10 cellular contexts compared by ENCODE assay signal in the genomic region with DNA sequence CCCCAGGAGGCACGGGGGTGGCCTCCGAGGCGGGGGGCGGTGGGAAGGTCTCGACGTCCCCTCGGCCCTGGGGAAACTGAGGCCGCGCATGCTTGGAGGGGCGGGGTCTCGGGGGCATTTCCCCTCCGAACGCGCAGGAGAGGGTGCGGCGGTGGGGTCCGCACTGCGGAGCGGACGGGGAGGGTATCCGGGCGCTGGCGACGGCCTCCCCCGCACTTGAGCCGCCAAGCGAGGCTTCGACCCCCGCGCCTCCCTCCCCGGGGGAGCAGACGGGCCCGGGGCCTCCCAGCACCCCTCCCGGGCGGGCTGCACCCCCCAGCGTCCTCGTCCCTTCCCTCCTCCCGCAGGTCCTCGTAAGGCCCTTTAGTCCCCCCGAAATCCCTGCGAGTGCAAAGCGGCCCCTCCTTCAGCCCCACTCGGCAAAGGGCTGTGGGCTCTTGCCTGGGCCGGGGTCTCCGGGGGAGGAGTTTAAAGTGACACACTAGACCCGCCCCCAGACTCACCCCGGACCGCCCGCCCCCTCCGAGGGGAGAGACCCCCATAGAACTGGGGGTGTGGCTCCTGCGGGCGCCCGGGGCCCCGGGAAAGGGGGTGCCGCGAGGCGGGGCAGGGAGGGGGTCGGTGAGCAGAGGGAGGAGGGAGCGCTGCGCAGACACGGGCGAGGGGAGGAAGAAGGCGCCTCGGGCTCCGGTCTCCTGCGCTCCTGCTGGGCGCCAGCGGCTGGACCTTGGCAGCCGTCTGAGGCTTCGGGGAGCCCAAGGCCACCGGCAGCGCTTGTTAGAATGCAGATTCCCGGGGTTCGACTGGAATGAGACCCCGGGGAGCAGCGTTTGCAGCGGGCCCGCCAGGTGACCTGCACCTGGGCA. TPM values are rescaled to one million over a fixed set of nuclear protein-coding genes. Genes with fewer than 3 reads are reported as not detected.
DNase-seq lines count a peak whose midpoint lies in the region; ATAC-seq, FAIRE-seq and TF ChIP-seq lines count a peak whose summit lies in the region.
"Had no signal": no experiment of that assay in that cellular context is flagged by ENCODE, and none has a peak within 500 bp of the region (broad histone marks: within the 10 kb centered on the region; RNA-seq: fewer than 3 reads in every experiment).

No MANE protein-coding gene starts in this region.

- DNase-seq in HAP-1 (ENCODE audit: low spot score in 2 of 2) (no peak), T-cell (no peak), iPS DF 6.9 (ENCODE audit: low read depth, low spot score) (no peak), small intestine (no peak), natural killer cell (no peak), NCI-H2196 (lab: John Stamatoyannopoulos, UW; ENCODE audit: unreplicated experiment) (no peak)
- DNase-seq in stimulated activated naive B cell treated with anti-CD40 and anti-IgM and Interleukin-4, amounts not matched to agents 10 μg/mL and 1 μg/mL and 100 μg/mL, for 72 hours = no peak
- no peak for DNase-seq in CD4-positive, alpha-beta memory T cell
- DNase-seq: NCI-H2081 treated with DMSO at 0.1 percent for 48 hours had no signal

- H3K9me3 ChIP-seq in HAP-1 (peaks cover 5% of the 10 kb centered on the region; the same call in 1 of the 2 replicates), iPS DF 6.9 (ENCODE audit: control insufficient read depth, insufficient read depth, low read length) (no peaks in the 10 kb centered on the region), small intestine (ENCODE audit: control insufficient read depth, low read depth) (peaks cover 3% of the 10 kb centered on the region)
- H3K9me3 ChIP-seq in CD4-positive, alpha-beta memory T cell (ENCODE audit: control insufficient read depth in 1 of 2, low read length in 2 of 2) = no peaks in the 10 kb centered on the region

- peak overlapping the region in 2 of 3 donors; percentile 3 to 24 for H3K4me3 Mint-ChIP-seq in T-cell
- peak overlapping the region in 1 of 2 donors; percentile 25 for H3K4me3 Mint-ChIP-seq in stimulated activated naive B cell treated with anti-CD40 and anti-IgM and Interleukin-4, amounts not matched to agents 10 μg/mL and 1 μg/mL and 100 μg/mL, for 72 hours
- H3K4me3 Mint-ChIP-seq in natural killer cell = no peak overlapping the region
- peak overlapping the region in 2 of 8 donors; percentile 17 to 67 for H3K4me3 Mint-ChIP-seq in CD4-positive, alpha-beta memory T cell

- H3K27me3 Mint-ChIP-seq in T-cell = peaks cover 4 to 25% of the 10 kb centered on the region in 2 donors
- H3K27me3 Mint-ChIP-seq in stimulated activated naive B cell treated with anti-CD40 and anti-IgM and Interleukin-4, amounts not matched to agents 10 μg/mL and 1 μg/mL and 100 μg/mL, for 72 hours = peaks cover 8 to 43% of the 10 kb centered on the region in 2 donors
- no peaks in the 10 kb centered on the region for H3K27me3 Mint-ChIP-seq in natural killer cell (ENCODE audit: low read depth in 2 of 2)
- H3K27me3 Mint-ChIP-seq in CD4-positive, alpha-beta memory T cell = peaks cover 3 to 6% of the 10 kb centered on the region in 2 donors

- H3K27ac ChIP-seq in iPS DF 6.9 (ENCODE audit: low read length) (no peak overlapping the region), small intestine (ENCODE audit: low read depth in 1 of 2, low read length in 1 of 2) (no peak overlapping the region)
- H3K27ac ChIP-seq in CD4-positive, alpha-beta memory T cell (ENCODE audit: low read depth, low read length) = no peak overlapping the region

- H3K4me1 Mint-ChIP-seq in T-cell = peaks cover 6 to 22% (median 18%) of the 10 kb centered on the region in 3 donors
- peaks cover 24 to 36% of the 10 kb centered on the region in 2 donors for H3K4me1 Mint-ChIP-seq in stimulated activated naive B cell treated with anti-CD40 and anti-IgM and Interleukin-4, amounts not matched to agents 10 μg/mL and 1 μg/mL and 100 μg/mL, for 72 hours
- H3K4me1 Mint-ChIP-seq in natural killer cell = peaks cover 14 to 19% of the 10 kb centered on the region in 2 donors
- peaks cover 7 to 26% (median 16%) of the 10 kb centered on the region in 4 donors for H3K4me1 Mint-ChIP-seq in CD4-positive, alpha-beta memory T cell
- H3K4me1 Mint-ChIP-seq: nephron had no signal

- no peak for ATAC-seq in T-cell (replicated peaks in 1 of 4)
- no peak for ATAC-seq in stimulated activated naive B cell treated with anti-CD40 and anti-IgM and Interleukin-4, amounts not matched to agents 10 μg/mL and 1 μg/mL and 100 μg/mL, for 72 hours (replicated peaks)
- ATAC-seq in natural killer cell = no peak

- in situ Hi-C loops in HAP-1 (cut with MboI; ENCODE audit: low sequenced_read_pairs) = no loop called here

- CTCF ChIA-PET in T-cell (lab: Charles Lee) = interaction anchor here in 1 of 2 donors (0.7 kb wide), 1 partner anchor 9 kb away, joined by 3 read pairs; no protein-coding TSS in a partner anchor
- CTCF ChIA-PET in CD4-positive, alpha-beta memory T cell (lab: Charles Lee; ENCODE audit: partially characterized antibody) = no interaction called here

- no peak for TF ChIP-seq CTCF in natural killer cell (IDR thresholded peaks at IDR 0.05)

- no peaks in the 10 kb centered on the region for H3K9me3 Mint-ChIP-seq in T-cell
- no peaks in the 10 kb centered on the region for H3K9me3 Mint-ChIP-seq in stimulated activated naive B cell treated with anti-CD40 and anti-IgM and Interleukin-4, amounts not matched to agents 10 μg/mL and 1 μg/mL and 100 μg/mL, for 72 hours
- H3K9me3 Mint-ChIP-seq in natural killer cell = no peaks in the 10 kb centered on the region
- peaks cover 0 to 1% (median 0%) of the 10 kb centered on the region in 8 donors for H3K9me3 Mint-ChIP-seq in CD4-positive, alpha-beta memory T cell
- H3K9me3 Mint-ChIP-seq: nephron had no signal

- H3K27me3 ChIP-seq in HAP-1 (ENCODE audit: low read depth) = peaks cover 67% of the 10 kb centered on the region
- peaks cover 13% of the 10 kb centered on the region; the same call in 1 of the 2 replicates for H3K27me3 ChIP-seq in iPS DF 6.9 (ENCODE audit: control insufficient read depth, insufficient read depth, low read length)
- H3K27me3 ChIP-seq in small intestine (ENCODE audit: control insufficient read depth in 2 of 2, insufficient read depth in 2 of 2, low read length in 2 of 2) = peaks cover 4 to 8% of the 10 kb centered on the region in 2 donors
- peaks cover 17% of the 10 kb centered on the region for H3K27me3 ChIP-seq in CD4-positive, alpha-beta memory T cell (ENCODE audit: insufficient read depth, low read length)

- POLR2A ChIA-PET in T-cell (lab: Charles Lee) = interaction anchor here in 1 of 2 donors (0.6 kb wide), 1 partner anchor 1182 kb away, joined by 5 read pairs; no protein-coding TSS in a partner anchor
- POLR2A ChIA-PET in CD4-positive, alpha-beta memory T cell (lab: Charles Lee; ENCODE audit: partially characterized antibody) = interaction anchor here (0.8 to 1.5 kb wide), 3 partner anchors 8 to 9 kb away, joined by 3 to 5 read pairs (median 4); no protein-coding TSS in a partner anchor

- peak overlapping the region; percentile 14 for H3K4me3 ChIP-seq in HAP-1
- H3K4me3 ChIP-seq in iPS DF 6.9 (ENCODE audit: low read length) = peak overlapping the region; percentile 35; the same call in 1 of the 2 replicates
- H3K4me3 ChIP-seq in small intestine (ENCODE audit: low read depth in 1 of 2, low read length in 2 of 2) = peak overlapping the region; percentile 34 to 48
- no peak overlapping the region for H3K4me3 ChIP-seq in CD4-positive, alpha-beta memory T cell (ENCODE audit: low read length in 2 of 2)

- H3K27ac Mint-ChIP-seq in T-cell (no peak overlapping the region), natural killer cell (peak overlapping the region in 1 of 2 donors; percentile 40)
- no peak overlapping the region for H3K27ac Mint-ChIP-seq in stimulated activated naive B cell treated with anti-CD40 and anti-IgM and Interleukin-4, amounts not matched to agents 10 μg/mL and 1 μg/mL and 100 μg/mL, for 72 hours
- H3K27ac Mint-ChIP-seq in CD4-positive, alpha-beta memory T cell = no peak overlapping the region
- H3K27ac Mint-ChIP-seq: nephron had no signal

- intact Hi-C loops in natural killer cell (cut with micrococcal nuclease) = loop anchor here (1.0 kb wide), 1 partner anchor 9 kb away; no protein-coding TSS in a partner anchor
- intact Hi-C loops in CD4-positive, alpha-beta memory T cell (cut with micrococcal nuclease) = loop anchor here (1.0 kb wide), 1 partner anchor 9 kb away; no protein-coding TSS in a partner anchor

- no peak for FAIRE-seq in small intestine (lab: Jason Lieb, UNC)

- H3K36me3 Mint-ChIP-seq in T-cell (no peaks in the 10 kb centered on the region), natural killer cell (no peaks in the 10 kb centered on the region)
- no peaks in the 10 kb centered on the region for H3K36me3 Mint-ChIP-seq in stimulated activated naive B cell treated with anti-CD40 and anti-IgM and Interleukin-4, amounts not matched to agents 10 μg/mL and 1 μg/mL and 100 μg/mL, for 72 hours
- H3K36me3 Mint-ChIP-seq in CD4-positive, alpha-beta memory T cell = no peaks in the 10 kb centered on the region

- H3K36me3 ChIP-seq in HAP-1 (replicated peaks) = no peaks in the 10 kb centered on the region
- no peaks in the 10 kb centered on the region for H3K36me3 ChIP-seq in iPS DF 6.9 (ENCODE audit: control insufficient read depth, insufficient read depth, low read length)
- H3K36me3 ChIP-seq in small intestine (ENCODE audit: control insufficient read depth in 2 of 2, insufficient read depth in 2 of 2, low read length in 2 of 2) = no peaks in the 10 kb centered on the region
- no peaks in the 10 kb centered on the region for H3K36me3 ChIP-seq in CD4-positive, alpha-beta memory T cell (ENCODE audit: insufficient read depth, low read length)

- no CpG with 5 or more reads among the region's 78 CpGs for WGBS in iPS DF 6.9 (ENCODE audit: insufficient coverage, insufficient read length)
- 2 to 5% (median 2%) methylated on average over 40 to 78 of the region's 78 CpGs for WGBS in small intestine, 3 donors

- no peaks in the 10 kb centered on the region for H3K4me1 ChIP-seq in HAP-1
- peaks cover 2% of the 10 kb centered on the region; the same call in 1 of the 2 replicates for H3K4me1 ChIP-seq in iPS DF 6.9 (ENCODE audit: control insufficient read depth, insufficient read depth, low read length)
- peaks cover 0 to 3% of the 10 kb centered on the region in 2 donors for H3K4me1 ChIP-seq in small intestine (ENCODE audit: control insufficient read depth in 2 of 2, insufficient read depth in 1 of 2, low read depth in 1 of 2, low read length in 1 of 2)
- H3K4me1 ChIP-seq in CD4-positive, alpha-beta memory T cell (ENCODE audit: insufficient read depth, low read length) = peaks cover 33% of the 10 kb centered on the region

RNA-seq across cellular contexts. Expression of a gene that starts 0.6 kb away (rescaled TPM):
- total RNA-seq in T-cell = 10 to 100 TPM in 4 of 5 donors, 1 to 10 TPM in 1; 9.1 to 12.8 (median 12.7) TPM
- 10 to 100 TPM in 1 of 3 donors, 1 to 10 TPM in 2; 4.5 to 10.5 (median 6.5) TPM for polyA plus RNA-seq in small intestine
- 10 to 100 TPM; 17.7 to 21.7 (median 19.9) TPM for total RNA-seq in natural killer cell
- total RNA-seq in CD4-positive, alpha-beta memory T cell = 10 to 100 TPM; 18.3 to 19.7 TPM
- 1 to 10 TPM; 1.0 to 6.7 TPM for polyA plus RNA-seq in CD4-positive, alpha-beta memory T cell

RNA-seq across cellular contexts. Expression of a gene that starts 17.6 kb away (rescaled TPM):
- total RNA-seq in T-cell (10 to 100 TPM; 25.4 to 53.1 (median 48.1) TPM), natural killer cell (10 to 100 TPM; 29.4 to 34.7 (median 29.7) TPM)
- 10 to 100 TPM; 55.4 to 67.8 (median 59.2) TPM for polyA plus RNA-seq in small intestine
- total RNA-seq in CD4-positive, alpha-beta memory T cell = 10 to 100 TPM; 38.1 to 40.3 TPM
- 100 to 1,000 TPM in 1 of 2 donors, 10 to 100 TPM in 1; 99.0 to 116 TPM for polyA plus RNA-seq in CD4-positive, alpha-beta memory T cell

RNA-seq across cellular contexts. Expression of a gene that starts 17.6 kb away (rescaled TPM):
- total RNA-seq in T-cell (10 to 100 TPM; 42.6 to 66.5 (median 63.1) TPM), natural killer cell (10 to 100 TPM; 58.7 to 65.9 (median 62.0) TPM)
- polyA plus RNA-seq in small intestine = 10 to 100 TPM; 34.3 to 51.5 (median 36.2) TPM
- 10 to 100 TPM; 58.7 to 61.5 TPM for total RNA-seq in CD4-positive, alpha-beta memory T cell
- polyA plus RNA-seq in CD4-positive, alpha-beta memory T cell = 10 to 100 TPM; 51.8 to 53.7 TPM

RNA-seq across cellular contexts. Expression of a gene that starts 24.7 kb away (rescaled TPM):
- total RNA-seq in T-cell (100 to 1,000 TPM; 173 to 247 (median 190) TPM), natural killer cell (100 to 1,000 TPM; 367 to 412 (median 383) TPM)
- 10 to 100 TPM; 38.7 to 85.5 (median 44.0) TPM for polyA plus RNA-seq in small intestine
- total RNA-seq in CD4-positive, alpha-beta memory T cell = 100 to 1,000 TPM; 170 to 177 TPM
- 100 to 1,000 TPM; 100 to 106 TPM for polyA plus RNA-seq in CD4-positive, alpha-beta memory T cell

Comparison
In these comparisons a context has a peak if more than half of its experiments do, and no peak if none do; other contexts are left out.
1. H3K4me3 ChIP-seq: peak in HAP-1 (single experiment), iPS DF 6.9 (single experiment) and small intestine (2 of 2); none in CD4-positive, alpha-beta memory T cell (0 of 2).